ENCODE assay signal across 8 cellular contexts in the genomic region with DNA sequence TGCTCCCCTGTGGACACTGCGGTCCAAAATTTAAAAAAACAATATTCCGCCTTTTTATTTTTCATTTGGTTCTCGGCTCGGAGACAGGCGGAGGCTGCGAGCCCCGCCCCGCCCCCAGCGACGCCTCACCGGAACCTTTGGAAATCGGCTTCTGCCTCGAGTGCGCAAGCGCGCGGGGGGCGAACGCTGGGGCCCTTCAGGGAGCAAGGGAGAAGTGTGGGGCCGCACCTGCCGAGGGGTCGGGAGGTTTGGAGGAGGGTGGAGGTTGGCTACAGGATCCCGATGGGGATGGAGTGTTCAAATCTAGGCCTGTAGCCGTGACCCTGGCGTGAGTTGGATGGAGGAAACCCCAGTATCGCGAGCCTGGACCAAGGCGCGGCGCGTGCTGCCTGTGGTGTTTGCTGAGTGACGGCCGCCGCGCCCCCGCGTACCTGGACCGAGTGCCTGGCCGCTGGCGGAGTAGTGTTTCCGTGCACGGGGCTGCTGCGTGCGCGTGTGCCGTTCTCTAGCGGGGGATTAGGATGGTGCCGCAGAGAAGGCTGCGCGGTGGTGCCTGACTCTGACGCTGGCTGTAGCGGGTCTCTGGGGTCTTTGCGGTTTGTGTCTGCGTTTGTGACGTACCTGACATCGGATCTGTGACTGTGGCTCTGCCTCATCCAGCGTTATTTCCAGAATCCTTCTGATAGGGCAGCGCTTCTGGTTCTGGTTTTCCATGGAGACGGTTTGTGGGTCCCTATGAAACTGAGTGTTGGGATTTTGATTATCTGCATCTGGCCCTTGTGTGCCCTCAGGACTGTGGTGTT. TPM values are rescaled to one million over a fixed set of nuclear protein-coding genes. Genes with fewer than 3 reads are reported as not detected.
DNase-seq lines count a peak whose midpoint lies in the region; ATAC-seq, FAIRE-seq and TF ChIP-seq lines count a peak whose summit lies in the region.

No MANE protein-coding gene starts in this region.

- peaks cover 28% of the 10 kb centered on the region for H3K9me3 Mint-ChIP-seq in chondrocyte (ENCODE audit: low read depth)

- TF ChIP-seq CTCF in chondrocyte (IDR thresholded peaks at IDR 0.05): peak; percentile 33

- H3K27me3 Mint-ChIP-seq in chondrocyte (ENCODE audit: low read depth): no peaks in the 10 kb centered on the region

- H3K36me3 Mint-ChIP-seq in chondrocyte (ENCODE audit: low read depth): peaks cover 3% of the 10 kb centered on the region

- TF ChIP-seq POLR2A in GM12892 (IDR thresholded peaks at IDR 0.05; ENCODE audit: low read depth, low read length): peak; percentile 57; the same call in 1 of the 2 replicates

- peaks cover 20% of the 10 kb centered on the region for H3K4me1 Mint-ChIP-seq in chondrocyte (ENCODE audit: low read depth)

- DNase-seq in GM12892 (ENCODE audit: insufficient read length) (peak; percentile 62), NCI-H2107 (lab: John Stamatoyannopoulos, UW) (peak; percentile 68), chondrocyte (ENCODE audit: low spot score) (no peak), kidney tubule cell (ENCODE audit: low spot score) (peak; percentile 89), NAMALWA (ENCODE audit: low spot score) (no peak)
- DNase-seq in activated CD4-positive, alpha-beta T cell treated with anti-CD3 and anti-CD28 coated beads for 1 hour: peak; percentile 73
- peak; percentile 60 to 73 for DNase-seq in stimulated activated CD4-positive, alpha-beta T cell treated with anti-CD3 and anti-CD28 coated beads, Interleukin-1b, Interleukin-23, amount 100 ng/mL, for 1 hour (ENCODE audit: low read depth in 2 of 2)

- FAIRE-seq in GM12892 (lab: Jason Lieb, UNC): no peak

- ATAC-seq in HG02852 (IDR thresholded peaks at IDR 0.05; ENCODE audit: unreplicated experiment): peak; percentile 66

- peak overlapping the region; percentile 82 for H3K27ac Mint-ChIP-seq in chondrocyte (ENCODE audit: unreplicated experiment)

- H3K4me3 Mint-ChIP-seq in chondrocyte (ENCODE audit: unreplicated experiment): peak overlapping the region; percentile 93

RNA-seq across cellular contexts. Expression of gene ZFP30, which starts 0.6 kb away (rescaled TPM):
- 5.0 TPM for polyA plus RNA-seq in GM12892 (2012; ENCODE audit: missing spikeins)
- total RNA-seq in chondrocyte: 10.7 to 18.3 TPM (median 15.1 TPM) in 3 replicates

Comparison
In these comparisons a context has a peak if more than half of its experiments do, and no peak if none do; other contexts are left out.
1. DNase-seq: peak in GM12892 (single experiment), NCI-H2107 (single experiment), activated CD4-positive, alpha-beta T cell treated with anti-CD3 and anti-CD28 coated beads for 1 hour (single experiment), kidney tubule cell (single experiment) and stimulated activated CD4-positive, alpha-beta T cell treated with anti-CD3 and anti-CD28 coated beads, Interleukin-1b, Interleukin-23, amount 100 ng/mL, for 1 hour (2 of 2); none in chondrocyte (single experiment) and NAMALWA (single experiment).